9 cellular contexts compared by ENCODE assay signal in the genomic region with DNA sequence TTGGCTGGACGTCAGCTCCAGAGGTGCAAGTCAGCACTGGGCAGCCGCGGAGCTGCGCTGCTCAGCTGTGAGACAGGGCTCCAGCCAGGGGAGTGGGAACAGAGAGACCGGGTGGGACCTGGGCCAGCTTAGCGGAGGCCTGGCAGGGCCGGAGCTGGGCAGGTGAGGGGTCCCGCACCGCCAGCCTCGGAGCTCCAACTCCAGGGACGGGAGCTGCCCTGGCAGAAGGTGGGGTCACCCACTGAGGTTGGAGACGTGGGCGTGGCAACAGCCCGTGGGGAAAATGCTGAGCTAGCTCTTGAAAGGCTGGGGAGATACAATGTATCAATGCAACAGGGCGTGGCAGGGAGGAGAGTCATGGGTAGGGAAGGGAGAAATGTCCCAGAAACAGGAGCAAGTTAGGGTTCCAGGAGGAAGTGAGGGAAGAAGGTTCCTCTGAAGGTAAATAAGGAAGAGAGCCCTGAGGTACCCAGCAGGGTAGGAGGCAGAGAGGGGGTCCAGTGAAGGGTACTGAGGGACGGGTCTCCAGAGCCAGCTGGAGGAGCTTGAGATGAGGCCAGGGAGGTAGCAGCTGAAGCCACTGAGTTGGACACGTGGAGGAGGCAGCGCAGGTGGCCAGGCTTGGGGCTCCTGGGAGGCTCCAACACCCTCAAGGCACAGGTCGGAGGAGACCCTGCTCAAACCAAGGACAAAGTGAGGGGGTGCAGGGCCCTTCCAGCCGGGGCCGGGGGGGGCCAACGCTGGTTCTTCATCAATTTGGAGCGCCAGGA. TPM values are rescaled to one million over a fixed set of nuclear protein-coding genes. Genes with fewer than 3 reads are reported as not detected.
DNase-seq lines count a peak whose midpoint lies in the region; ATAC-seq and TF ChIP-seq lines count a peak whose summit lies in the region.
"Had no signal": no experiment of that assay in that cellular context is flagged by ENCODE, and none has a peak within 500 bp of the region (broad histone marks: within the 10 kb centered on the region; RNA-seq: fewer than 3 reads in every experiment).

No MANE protein-coding gene starts in this region.

- DNase-seq in activated gamma-delta T cell treated with Interleukin-2 at 50 U/mL for 16 hours (peak; percentile 2), activated gamma-delta T cell (lab: John Stamatoyannopoulos, UW) (no peak), left colon (peak; percentile 11 to 24), testis (peak; percentile 89), glomerular visceral epithelial cell (ENCODE audit: extremely low spot score) (no peak)
- no peak for DNase-seq in activated CD8-positive, alpha-beta T cell treated with anti-CD3 and anti-CD28 coated beads for 36 hours
- DNase-seq: C1 segment of cervical spinal cord had no signal

- CTCF ChIA-PET in activated CD8-positive, alpha-beta T cell treated with anti-CD3 and anti-CD28 coated beads for 36 hours (lab: Charles Lee), result interaction anchor here (0.8 to 9.8 kb wide), 12 partner anchors 9 to 529 kb away, joined by 3 to 105 read pairs (median 3); no protein-coding TSS in a partner anchor

- no peak overlapping the region for H3K27ac Mint-ChIP-seq in activated CD8-positive, alpha-beta T cell treated with anti-CD3 and anti-CD28 coated beads for 36 hours

- TF ChIP-seq POLR2A in testis (IDR thresholded peaks at IDR 0.05), result no peak

- no peaks in the 10 kb centered on the region for H3K36me3 Mint-ChIP-seq in activated CD8-positive, alpha-beta T cell treated with anti-CD3 and anti-CD28 coated beads for 36 hours (ENCODE audit: low read depth)

- H3K36me3 ChIP-seq in testis (ENCODE audit: low read depth, missing control alignments), result no peaks in the 10 kb centered on the region

- peak overlapping the region; percentile 52 for H3K4me3 Mint-ChIP-seq in activated CD8-positive, alpha-beta T cell treated with anti-CD3 and anti-CD28 coated beads for 36 hours

- intact Hi-C loops in activated CD8-positive, alpha-beta T cell treated with anti-CD3 and anti-CD28 coated beads for 36 hours (cut with micrococcal nuclease), result no loop called here
- intact Hi-C loops in left colon (cut with DNase I, micrococcal nuclease) (loop anchor here in 1 of 2 donors (10.0 kb wide), 1 partner anchor 137 kb away; no protein-coding TSS in a partner anchor), testis (cut with DNase I; ENCODE audit: low total_unique reads) (no loop called here)

- H3K27ac ChIP-seq in testis, result peak overlapping the region in 1 of 2 donors; percentile 20

- H3K27me3 Mint-ChIP-seq in activated CD8-positive, alpha-beta T cell treated with anti-CD3 and anti-CD28 coated beads for 36 hours, result peaks cover 49% of the 10 kb centered on the region

- no peak for ATAC-seq in activated CD8-positive, alpha-beta T cell treated with anti-CD3 and anti-CD28 coated beads for 36 hours
- ATAC-seq in left colon (no peak), HG03095 (IDR thresholded peaks at IDR 0.05; ENCODE audit: unreplicated experiment) (no peak), HG03521 (IDR thresholded peaks at IDR 0.05; ENCODE audit: unreplicated experiment) (no peak)

- 26 to 32% methylated on average over 11 to 23 of the region's 23 CpGs for WGBS in testis, 2 donors

- TF ChIP-seq CTCF in activated CD8-positive, alpha-beta T cell treated with anti-CD3 and anti-CD28 coated beads for 36 hours (IDR thresholded peaks at IDR 0.05), result no peak
- TF ChIP-seq CTCF in testis (IDR thresholded peaks at IDR 0.05), result no peak

- H3K4me3 ChIP-seq in testis, result no peak overlapping the region

- H3K9me3 Mint-ChIP-seq in activated CD8-positive, alpha-beta T cell treated with anti-CD3 and anti-CD28 coated beads for 36 hours, result no peaks in the 10 kb centered on the region

- peaks cover 18% of the 10 kb centered on the region for H3K4me1 ChIP-seq in testis

- H3K4me1 Mint-ChIP-seq in activated CD8-positive, alpha-beta T cell treated with anti-CD3 and anti-CD28 coated beads for 36 hours (ENCODE audit: low read depth), result peaks cover 31% of the 10 kb centered on the region

- H3K27me3 ChIP-seq in testis, result no peaks in the 10 kb centered on the region

- POLR2A ChIA-PET in activated CD8-positive, alpha-beta T cell treated with anti-CD3 and anti-CD28 coated beads for 36 hours (lab: Charles Lee), result no interaction called here

- no peaks in the 10 kb centered on the region for H3K9me3 ChIP-seq in testis

RNA-seq across cellular contexts. Expression of a gene that starts 0.7 kb away (rescaled TPM):
- total RNA-seq in activated CD8-positive, alpha-beta T cell treated with anti-CD3 and anti-CD28 coated beads for 36 hours, result 1 to 10 TPM; 1.5 to 2.3 TPM
- total RNA-seq in left colon (1 to 10 TPM; 1.6 TPM), testis (10 to 100 TPM; 31.6 to 42.1 TPM)
- polyA plus RNA-seq in testis (ENCODE audit: insufficient read depth, low read depth, low replicate concordance), result 16.5 TPM

Comparison
In these comparisons a context has a peak if more than half of its experiments do, and no peak if none do; other contexts are left out.
1. DNase-seq: peak in activated gamma-delta T cell treated with Interleukin-2 at 50 U/mL for 16 hours (single experiment), left colon (2 of 2) and testis (single experiment); none in activated gamma-delta T cell (single experiment), activated CD8-positive, alpha-beta T cell treated with anti-CD3 and anti-CD28 coated beads for 36 hours (single experiment) and glomerular visceral epithelial cell (single experiment).
2. RNA of a gene that starts 0.7 kb away (total RNA-seq): 31.6 to 42.1 TPM in testis; 1.5 to 2.3 TPM in activated CD8-positive, alpha-beta T cell treated with anti-CD3 and anti-CD28 coated beads for 36 hours and 1.6 TPM in left colon; every median in the first group is over 4 times any median in the second.